9 cellular contexts compared by ENCODE assay signal in the genomic region with DNA sequence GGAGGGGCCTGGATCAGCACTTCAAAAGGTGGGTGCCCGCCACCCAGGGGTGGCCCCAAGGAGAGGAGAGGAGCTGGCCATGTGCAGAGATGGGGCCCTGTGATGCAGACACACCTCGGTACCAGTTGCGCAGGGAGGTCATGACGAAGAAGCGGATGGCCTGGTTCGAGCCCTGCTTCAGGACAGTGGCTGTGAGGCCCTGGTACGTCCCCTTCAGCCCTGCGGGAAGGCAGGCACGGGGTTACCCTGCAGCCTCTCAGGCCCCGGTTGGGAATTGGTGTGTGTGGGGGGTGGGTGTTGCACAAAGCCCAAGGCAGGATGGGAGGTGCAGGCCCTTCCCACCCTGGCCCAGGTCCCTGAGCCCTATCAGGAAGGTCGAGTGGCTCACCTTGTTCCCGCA. TPM values are rescaled to one million over a fixed set of nuclear protein-coding genes. Genes with fewer than 3 reads are reported as not detected.
DNase-seq lines count a peak whose midpoint lies in the region; ATAC-seq and TF ChIP-seq lines count a peak whose summit lies in the region.
"Had no signal": no experiment of that assay in that cellular context is flagged by ENCODE, and none has a peak within 500 bp of the region (broad histone marks: within the 10 kb centered on the region; RNA-seq: fewer than 3 reads in every experiment).

No MANE protein-coding gene starts in this region.

- peak overlapping the region; percentile 54 to 74 (median 67) for H3K4me3 Mint-ChIP-seq in T-cell

- CTCF ChIA-PET in T-cell (lab: Charles Lee) = no interaction called here

- no peak overlapping the region for H3K9ac ChIP-seq in fibroblast of lung (ENCODE audit: insufficient read depth, low read length)
- H3K9ac ChIP-seq in smooth muscle cell (ENCODE audit: low read depth) = no peak overlapping the region

- no peaks in the 10 kb centered on the region for H3K36me3 Mint-ChIP-seq in T-cell

- H3K4me1 ChIP-seq in fibroblast of lung (ENCODE audit: control insufficient read depth, extremely low read depth, insufficient read depth, low read length) (peaks cover 29% of the 10 kb centered on the region), smooth muscle cell (ENCODE audit: low read depth) (peaks cover 12% of the 10 kb centered on the region)

- H3K27ac ChIP-seq in fibroblast of lung (ENCODE audit: insufficient read depth, low read length) (no peak overlapping the region), smooth muscle cell (ENCODE audit: low read depth) (no peak overlapping the region)

- H3K4me2 ChIP-seq in fibroblast of lung (ENCODE audit: extremely low read depth, insufficient read depth, low read length) = peak overlapping the region; percentile 85
- H3K4me2 ChIP-seq in smooth muscle cell = peak overlapping the region; percentile 98

- no peaks in the 10 kb centered on the region for H3F3A ChIP-seq in smooth muscle cell (ENCODE audit: low read depth)

- no peak for ATAC-seq in T-cell (replicated peaks in 1 of 4)

- H3K4me1 Mint-ChIP-seq in T-cell = peaks cover 24 to 41% (median 28%) of the 10 kb centered on the region in 3 donors

- H3K27ac Mint-ChIP-seq in T-cell = no peak overlapping the region

- H3K9me3 ChIP-seq in fibroblast of lung (ENCODE audit: control insufficient read depth, insufficient read depth, low read depth, low read length) (no peaks in the 10 kb centered on the region), smooth muscle cell (replicated peaks; ENCODE audit: low read depth) (no peaks in the 10 kb centered on the region)

- peak overlapping the region; percentile 24 to 83 (median 62) for H3K4me3 ChIP-seq in fibroblast of lung (replicated peaks in 1 of 4; ENCODE audit: control extremely low read depth in 1 of 4, insufficient read depth in 1 of 4, low read depth in 3 of 4, low read length in 4 of 4)
- H3K4me3 ChIP-seq in smooth muscle cell = peak overlapping the region; percentile 94

- WGBS in smooth muscle cell (ENCODE audit: low lambda C conversion rate) = 86% methylated on average over 10 of the region's 12 CpGs

- H2AFZ ChIP-seq in fibroblast of lung (ENCODE audit: low read length) = no peak overlapping the region
- no peak overlapping the region for H2AFZ ChIP-seq in smooth muscle cell (ENCODE audit: low read depth)

- H3K9me3 Mint-ChIP-seq in T-cell = no peaks in the 10 kb centered on the region

- H3K27me3 Mint-ChIP-seq in T-cell = no peaks in the 10 kb centered on the region

- H3K36me3 ChIP-seq in fibroblast of lung (ENCODE audit: control insufficient read depth, insufficient read depth, low read length) = peaks cover 11% of the 10 kb centered on the region
- no peaks in the 10 kb centered on the region for H3K36me3 ChIP-seq in smooth muscle cell (ENCODE audit: low read depth)

- H4K20me1 ChIP-seq in fibroblast of lung (ENCODE audit: control insufficient read depth, extremely low read depth, insufficient read depth, low read length) (no peaks in the 10 kb centered on the region), smooth muscle cell (ENCODE audit: low read depth) (peaks cover 46% of the 10 kb centered on the region)

- POLR2A ChIA-PET in T-cell (lab: Charles Lee) = no interaction called here

- TF ChIP-seq CTCF in fibroblast of lung (conservative IDR thresholded peaks at IDR 0.05 in 1 of 2, IDR thresholded peaks at IDR 0.05 in 1 of 2; ENCODE audit: low read depth in 1 of 2, low read length in 2 of 2) = no peak
- TF ChIP-seq CTCF in smooth muscle cell (IDR thresholded peaks at IDR 0.05; ENCODE audit: borderline replicate concordance, insufficient read depth, poor library complexity, severe bottlenecking) = no peak

- peaks cover 47% of the 10 kb centered on the region for H3K79me2 ChIP-seq in fibroblast of lung (ENCODE audit: control insufficient read depth, insufficient read depth, low read length)
- peaks cover 41% of the 10 kb centered on the region for H3K79me2 ChIP-seq in smooth muscle cell (ENCODE audit: low read depth)

- H3K27me3 ChIP-seq in fibroblast of lung (ENCODE audit: control insufficient read depth, insufficient read depth, low read length) (no peaks in the 10 kb centered on the region), smooth muscle cell (ENCODE audit: low read depth) (no peaks in the 10 kb centered on the region)

- DNase-seq in activated CD8-positive, alpha-beta memory T cell treated with anti-CD3 and anti-CD28 coated beads, Interleukin-2, amount 50 U/mL, for 48 hours = peak; percentile 57
- DNase-seq in activated CD8-positive, alpha-beta memory T cell treated with anti-CD3 and anti-CD28 coated beads, Interleukin-2, amount 50 U/mL, for 4 hours = no peak
- DNase-seq in T-cell (no peak), fibroblast of lung (ENCODE audit: low read depth in 2 of 2) (no peak), smooth muscle cell (lab: John Stamatoyannopoulos, UW; ENCODE audit: unreplicated experiment) (no peak), GDM1 (lab: John Stamatoyannopoulos, UW) (no peak), NCI-H2196 treated with DMSO at 0.1 percent for 48 hours (lab: John Stamatoyannopoulos, UW; ENCODE audit: unreplicated experiment) (no peak), ureter (ENCODE audit: low spot score) (no peak)
- DNase-seq: activated gamma-delta T cell treated with Interleukin-2 at 50 U/mL for 16 hours had no signal

RNA-seq across cellular contexts. Expression of a gene that starts 1.8 kb away (rescaled TPM):
- total RNA-seq in T-cell (10 to 100 TPM; 24.1 to 52.9 (median 45.7) TPM), fibroblast of lung (72.2 and 161 TPM in 2 replicates), smooth muscle cell (56.5 and 75.6 TPM in 2 replicates), ureter (69.9 TPM)
- polyA plus RNA-seq in fibroblast of lung (44.3 and 56.1 TPM in 2 replicates), smooth muscle cell (182 and 204 TPM in 2 replicates)
- polyA plus RNA-seq in fibroblast of lung (2012) = 128 and 154 TPM in 2 replicates
- 154 and 206 TPM in 2 replicates for polyA minus RNA-seq in fibroblast of lung (ENCODE audit: low replicate concordance)

RNA-seq across cellular contexts. Expression of a gene that starts 26.6 kb away (rescaled TPM):
- total RNA-seq in T-cell = not detected
- not detected in 2 replicates for total RNA-seq in fibroblast of lung
- not detected in 2 replicates for polyA plus RNA-seq in fibroblast of lung
- polyA plus RNA-seq in fibroblast of lung (2012) = not detected in 2 replicates
- polyA minus RNA-seq in fibroblast of lung (ENCODE audit: low replicate concordance) = not detected in 2 replicates
- not detected in 2 replicates for total RNA-seq in smooth muscle cell
- polyA plus RNA-seq in smooth muscle cell = not detected in 2 replicates
- total RNA-seq in ureter = not detected

RNA-seq across cellular contexts. Expression of a gene that starts 32.3 kb away (rescaled TPM):
- total RNA-seq in T-cell (10 to 100 TPM; 20.9 to 40.4 (median 22.9) TPM), fibroblast of lung (5.4 and 6.2 TPM in 2 replicates), smooth muscle cell (9.2 and 14.8 TPM in 2 replicates), ureter (14.6 TPM)
- polyA plus RNA-seq in fibroblast of lung (7.5 and 9.5 TPM in 2 replicates), smooth muscle cell (12.9 and 18.2 TPM in 2 replicates)
- polyA plus RNA-seq in fibroblast of lung (2012) = 10.5 and 15.1 TPM in 2 replicates
- 6.1 and 6.8 TPM in 2 replicates for polyA minus RNA-seq in fibroblast of lung (ENCODE audit: low replicate concordance)

RNA-seq across cellular contexts. Expression of a gene that starts 45.6 kb away (rescaled TPM):
- total RNA-seq in T-cell = under 1 TPM in 1 of 5 donors, not detected in 4; 0.37 TPM
- not detected in 2 replicates for total RNA-seq in fibroblast of lung
- polyA plus RNA-seq in fibroblast of lung = not detected in 2 replicates
- polyA plus RNA-seq in fibroblast of lung (2012) = not detected in 2 replicates
- not detected in 2 replicates for polyA minus RNA-seq in fibroblast of lung (ENCODE audit: low replicate concordance)
- not detected in 2 replicates for total RNA-seq in smooth muscle cell
- not detected in 2 replicates for polyA plus RNA-seq in smooth muscle cell
- not detected for total RNA-seq in ureter

RNA-seq across cellular contexts. Expression of a gene that starts 54.5 kb away (rescaled TPM):
- 10 to 100 TPM; 50.9 to 79.2 (median 71.5) TPM for total RNA-seq in T-cell
- total RNA-seq in fibroblast of lung = 36.2 and 39.5 TPM in 2 replicates
- polyA plus RNA-seq in fibroblast of lung = 34.3 and 41.5 TPM in 2 replicates
- polyA plus RNA-seq in fibroblast of lung (2012) = 35.2 and 35.7 TPM in 2 replicates
- 99.5 and 137 TPM in 2 replicates for polyA minus RNA-seq in fibroblast of lung (ENCODE audit: low replicate concordance)
- 29.0 and 46.7 TPM in 2 replicates for total RNA-seq in smooth muscle cell
- polyA plus RNA-seq in smooth muscle cell = 53.2 and 54.7 TPM in 2 replicates
- total RNA-seq in ureter = 68.7 TPM
